Comparison of ENCODE assay signal across 8 cellular contexts in the genomic region with DNA sequence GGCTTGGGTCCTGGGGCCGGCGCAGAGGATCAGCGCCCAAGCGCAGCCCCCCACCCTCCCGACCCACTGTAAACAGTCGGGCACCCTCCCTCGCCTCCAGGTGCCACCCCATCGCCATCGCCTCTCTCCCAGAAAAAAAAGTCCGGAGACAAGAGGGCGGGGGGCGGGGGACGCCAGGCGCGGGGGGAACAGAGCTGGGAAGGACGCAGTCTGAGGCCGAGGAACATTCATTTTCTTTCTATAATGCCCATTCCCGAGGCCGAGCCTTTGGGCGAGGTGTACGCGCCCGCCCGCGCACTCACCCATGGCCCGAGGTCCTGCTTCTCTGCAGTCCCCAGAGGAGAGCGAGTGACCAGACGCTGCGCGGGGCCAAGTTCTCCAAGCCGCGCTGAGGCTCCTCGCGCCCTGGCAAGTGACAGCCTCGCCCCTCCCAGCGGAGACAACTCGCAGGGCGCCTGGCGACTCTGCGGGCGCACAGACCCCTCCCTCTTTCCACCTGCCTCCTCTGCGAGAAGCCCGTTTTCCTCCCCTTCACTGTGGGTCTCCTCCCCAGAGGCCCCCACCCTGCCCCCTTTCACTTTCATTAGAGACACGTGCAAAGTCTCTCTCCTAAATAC.
DNase-seq lines count a peak whose midpoint lies in the region; ATAC-seq and TF ChIP-seq lines count a peak whose summit lies in the region.

No MANE protein-coding gene starts in this region.

- ATAC-seq in GM19023 (IDR thresholded peaks at IDR 0.05; ENCODE audit: unreplicated experiment) (peak; percentile 45), HG03354 (IDR thresholded peaks at IDR 0.05; ENCODE audit: poor library complexity, severe bottlenecking, unreplicated experiment) (peak; percentile 86), gastroesophageal sphincter (peak; percentile 57)

- peaks cover 0 to 21% (median 0%) of the 10 kb centered on the region in 3 donors for H3K4me1 ChIP-seq in gastroesophageal sphincter

- 0% methylated on average over 4 of the region's 44 CpGs; no CpG with 5 or more reads in 1 of the 2 donors for WGBS in gastroesophageal sphincter (ENCODE audit: low coverage in 1 of 2), 2 donors

- peak overlapping the region in 1 of 7 donors; percentile 45 for H3K27ac Mint-ChIP-seq in CD14-positive monocyte

- peaks cover 42 to 50% (median 47%) of the 10 kb centered on the region in 3 donors for H3K27me3 Mint-ChIP-seq in CD14-positive monocyte (ENCODE audit: low read depth in 3 of 3)

- no peak overlapping the region for H3K27ac ChIP-seq in WERI-Rb-1
- peak overlapping the region; percentile 68 to 93 (median 90) for H3K27ac ChIP-seq in gastroesophageal sphincter

- H3K9me3 Mint-ChIP-seq in CD14-positive monocyte, result peaks cover 0 to 8% (median 0%) of the 10 kb centered on the region in 7 donors

- H3K36me3 ChIP-seq in WERI-Rb-1 (no peaks in the 10 kb centered on the region), gastroesophageal sphincter (no peaks in the 10 kb centered on the region)

- H3K9me3 ChIP-seq in WERI-Rb-1 (ENCODE audit: severe bottlenecking) (no peaks in the 10 kb centered on the region), gastroesophageal sphincter (no peaks in the 10 kb centered on the region)

- TF ChIP-seq POLR2A in gastroesophageal sphincter (IDR thresholded peaks at IDR 0.05), result no peak

- peaks cover 0 to 3% of the 10 kb centered on the region in 2 donors for H3K36me3 Mint-ChIP-seq in CD14-positive monocyte

- H3K4me1 Mint-ChIP-seq in CD14-positive monocyte, result peaks cover 18% of the 10 kb centered on the region

- no peak for TF ChIP-seq EP300 in gastroesophageal sphincter (IDR thresholded peaks at IDR 0.05)

- DNase-seq in CD14-positive monocyte (ENCODE audit: low spot score), result no peak
- DNase-seq in WERI-Rb-1, result peak; percentile 86
- DNase-seq in occipital lobe (lab: John Stamatoyannopoulos, UW), result peak; percentile 26
- DNase-seq in NOMO-1 treated with DMSO at 0.1 percent for 48 hours (lab: John Stamatoyannopoulos, UW; ENCODE audit: unreplicated experiment), result no peak
- DNase-seq in NOMO-1 (lab: John Stamatoyannopoulos, UW; ENCODE audit: unreplicated experiment in 2 of 2), result no peak

- intact Hi-C loops in CD14-positive monocyte (cut with micrococcal nuclease), result no loop called here

- H3K27me3 ChIP-seq in WERI-Rb-1 (ENCODE audit: insufficient read depth, low read depth, severe bottlenecking) (no peaks in the 10 kb centered on the region), gastroesophageal sphincter (no peaks in the 10 kb centered on the region)

- peak overlapping the region; percentile 87 to 93 for H3K4me3 Mint-ChIP-seq in CD14-positive monocyte

- TF ChIP-seq CTCF in CD14-positive monocyte (IDR thresholded peaks at IDR 0.05) (no peak), WERI-Rb-1 (IDR thresholded peaks at IDR 0.05; ENCODE audit: low read depth, low read length) (no peak), gastroesophageal sphincter (IDR thresholded peaks at IDR 0.05) (peak in 1 of 4 experiments; percentile 18)

- H3K4me3 ChIP-seq in WERI-Rb-1 (ENCODE audit: low read depth, low read length) (peak overlapping the region; percentile 65), gastroesophageal sphincter (peak overlapping the region; percentile 62 to 74)

Comparison
In these comparisons a context has a peak if more than half of its experiments do, and no peak if none do; other contexts are left out.
1. DNase-seq: peak in WERI-Rb-1 (single experiment) and occipital lobe (single experiment); none in CD14-positive monocyte (single experiment), NOMO-1 treated with DMSO at 0.1 percent for 48 hours (single experiment) and NOMO-1 (0 of 2).
2. Peak in every context shown above with its lines, with median percentiles within 50 percentile points of each other: ATAC-seq.